ENCODE assay signal across 1 cellular context in genomic region chr6:3171313-3172175, GRCh38. TPM values are rescaled to one million over a fixed set of nuclear protein-coding genes. Genes with fewer than 3 reads are reported as not detected.
"Had no signal": no experiment of that assay in that cellular context is flagged by ENCODE, and none has a peak within 500 bp of the region (broad histone marks: within the 10 kb centered on the region; RNA-seq: fewer than 3 reads in every experiment).

No MANE protein-coding gene starts in this region.

RNA-seq across cellular contexts. Expression of gene TUBB2B, which starts 55.9 kb away (rescaled TPM):
- total RNA-seq: naive thymus-derived CD8-positive, alpha-beta T cell had no signal
